In the genomic region with DNA sequence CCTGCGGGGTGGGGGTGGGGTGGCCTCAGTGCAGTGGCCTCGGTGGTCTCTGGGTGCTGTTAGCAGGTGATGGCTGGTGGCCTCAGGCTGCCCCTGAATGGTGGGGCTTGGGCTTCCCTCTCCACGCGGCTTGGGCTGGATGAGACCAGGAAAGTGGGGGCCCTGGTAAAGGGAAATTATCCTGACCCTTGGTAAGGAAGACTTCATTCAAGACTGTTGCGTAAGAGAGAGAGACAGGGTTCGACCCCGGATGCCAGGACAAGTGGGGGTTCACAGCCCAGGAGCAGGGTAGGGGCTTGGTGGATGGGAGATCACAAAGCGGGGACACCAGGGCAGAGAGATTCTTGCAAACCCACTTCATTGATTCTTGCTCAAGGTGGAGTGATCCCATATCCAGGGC, we compare ENCODE assay signal across 30 cellular contexts. TPM values are rescaled to one million over a fixed set of nuclear protein-coding genes. Genes with fewer than 3 reads are reported as not detected.
DNase-seq lines count a peak whose midpoint lies in the region; ATAC-seq, FAIRE-seq and TF ChIP-seq lines count a peak whose summit lies in the region.
"Had no signal": no experiment of that assay in that cellular context is flagged by ENCODE, and none has a peak within 500 bp of the region (broad histone marks: within the 10 kb centered on the region; RNA-seq: fewer than 3 reads in every experiment).

No MANE protein-coding gene starts in this region.

- H3K27me3 ChIP-seq in right atrium auricular region = no peaks in the 10 kb centered on the region
- peaks cover 0 to 64% (median 0%) of the 10 kb centered on the region in 3 experiments for H3K27me3 ChIP-seq in neuronal stem cell (ENCODE audit: control insufficient read depth in 3 of 3, insufficient read depth in 3 of 3, low read depth in 1 of 3, low read length in 3 of 3)
- H3K27me3 ChIP-seq: BLaER1 had no signal

- no peak overlapping the region for H4K8ac ChIP-seq in neuronal stem cell (ENCODE audit: low read depth, low read length)

- H3K4me2 ChIP-seq in neuronal stem cell (ENCODE audit: insufficient read depth, low read length, poor library complexity, severe bottlenecking) = no peak overlapping the region
- H3K4me2 ChIP-seq: BLaER1 had no signal

- intact Hi-C loops in Right ventricle myocardium superior (cut with DNase I) (no loop called here), kidney (cut with DNase I) (no loop called here)

- H2BK120ac ChIP-seq in neuronal stem cell (ENCODE audit: low read depth, low read length) = no peak overlapping the region

- TF ChIP-seq CTCF in right atrium auricular region (IDR thresholded peaks at IDR 0.05) (no peak), chondrocyte (IDR thresholded peaks at IDR 0.05) (no peak), kidney (IDR thresholded peaks at IDR 0.05; ENCODE audit: borderline replicate concordance, extremely low read depth, insufficient read depth) (no peak)

- H2BK12ac ChIP-seq in neuronal stem cell (ENCODE audit: low read length) = no peak overlapping the region

- no peak overlapping the region for H3K4ac ChIP-seq in neuronal stem cell (ENCODE audit: low read length)

- peaks cover 6% of the 10 kb centered on the region for H3K9me3 Mint-ChIP-seq in chondrocyte (ENCODE audit: low read depth)
- H3K9me3 Mint-ChIP-seq: CD4-positive, alpha-beta memory T cell; CD4-positive, CD25-positive, alpha-beta regulatory T cell; CD8-positive, alpha-beta memory T cell had no signal

- peak overlapping the region; percentile 37 for H2AK5ac ChIP-seq in neuronal stem cell (ENCODE audit: low read depth, low read length)

- peak overlapping the region; percentile 26 for H2BK15ac ChIP-seq in neuronal stem cell (ENCODE audit: low read length)

- no peaks in the 10 kb centered on the region for H3K36me3 ChIP-seq in right atrium auricular region
- H3K36me3 ChIP-seq in kidney (ENCODE audit: control insufficient read depth in 1 of 2, insufficient read depth in 2 of 2, low read length in 2 of 2) = no peaks in the 10 kb centered on the region
- H3K36me3 ChIP-seq in neuronal stem cell (replicated peaks in 1 of 2; ENCODE audit: control insufficient read depth in 2 of 2, insufficient read depth in 2 of 2, low read length in 2 of 2) = no peaks in the 10 kb centered on the region
- H3K36me3 ChIP-seq: BE2C, BLaER1 had no signal

- no peak overlapping the region for H2AFZ ChIP-seq in neuronal stem cell (ENCODE audit: low read length)

- H3K27ac Mint-ChIP-seq in chondrocyte (ENCODE audit: unreplicated experiment) = no peak overlapping the region
- H3K27ac Mint-ChIP-seq: CD4-positive, alpha-beta memory T cell; CD4-positive, CD25-positive, alpha-beta regulatory T cell; CD8-positive, alpha-beta memory T cell had no signal

- no CpG with 5 or more reads among the region's 8 CpGs for WGBS in neuronal stem cell (ENCODE audit: extremely low coverage in 2 of 2, insufficient read length in 2 of 2, insufficient replicate concordance in 1 of 2), 2 donors

- H2BK5ac ChIP-seq in neuronal stem cell (ENCODE audit: low read length) = no peak overlapping the region

- H3K9ac ChIP-seq in kidney (ENCODE audit: low read length in 2 of 2) (no peak overlapping the region), neuronal stem cell (ENCODE audit: low read depth, low read length, poor library complexity) (no peak overlapping the region)
- H3K9ac ChIP-seq: BLaER1 had no signal

- peak overlapping the region; percentile 52 for H3K18ac ChIP-seq in neuronal stem cell (ENCODE audit: low read length)

- H3K79me1 ChIP-seq in neuronal stem cell (ENCODE audit: low read depth, low read length) = no peaks in the 10 kb centered on the region

- peaks cover 0 to 3% of the 10 kb centered on the region in 2 donors for H3K9me3 ChIP-seq in right atrium auricular region
- H3K9me3 ChIP-seq in kidney (ENCODE audit: control insufficient read depth in 1 of 2, low read length in 2 of 2) = no peaks in the 10 kb centered on the region
- H3K9me3 ChIP-seq in neuronal stem cell (replicated peaks in 1 of 2; ENCODE audit: control insufficient read depth in 2 of 2, insufficient read depth in 1 of 2, low read depth in 1 of 2, low read length in 2 of 2) = peaks cover 0 to 2% of the 10 kb centered on the region in 2 donors
- H3K9me3 ChIP-seq: BE2C, BLaER1 had no signal

- no peak overlapping the region for H3K4me3 Mint-ChIP-seq in chondrocyte (ENCODE audit: unreplicated experiment)
- H3K4me3 Mint-ChIP-seq: CD14-positive monocyte; CD4-positive, alpha-beta memory T cell; CD4-positive, CD25-positive, alpha-beta regulatory T cell; CD8-positive, alpha-beta memory T cell had no signal

- H3K14ac ChIP-seq in neuronal stem cell (ENCODE audit: low read length) = no peak overlapping the region

- ATAC-seq in Right ventricle myocardium superior (ENCODE audit: poor library complexity) (no peak), HG03045 (IDR thresholded peaks at IDR 0.05; ENCODE audit: unreplicated experiment) (no peak), HG03457 (IDR thresholded peaks at IDR 0.05; ENCODE audit: unreplicated experiment) (no peak)
- ATAC-seq: GM12878 had no signal

- no peaks in the 10 kb centered on the region for H3K4me1 Mint-ChIP-seq in chondrocyte (ENCODE audit: low read depth)
- H3K4me1 Mint-ChIP-seq: CD14-positive monocyte; CD4-positive, alpha-beta memory T cell; CD4-positive, CD25-positive, alpha-beta regulatory T cell; CD8-positive, alpha-beta memory T cell had no signal

- H3K27ac ChIP-seq in right atrium auricular region (no peak overlapping the region), kidney (ENCODE audit: low read depth in 2 of 2, low read length in 2 of 2) (no peak overlapping the region), neuronal stem cell (replicated peaks; ENCODE audit: low read length) (no peak overlapping the region)
- H3K27ac ChIP-seq: BLaER1 had no signal

- H3K23ac ChIP-seq in neuronal stem cell (ENCODE audit: low read depth, low read length, poor library complexity) = no peak overlapping the region

- H3K4me1 ChIP-seq in right atrium auricular region = no peaks in the 10 kb centered on the region
- H3K4me1 ChIP-seq in kidney (ENCODE audit: control insufficient read depth in 1 of 2, insufficient read depth in 1 of 2, low read depth in 1 of 2, low read length in 2 of 2) = no peaks in the 10 kb centered on the region
- H3K4me1 ChIP-seq in neuronal stem cell (ENCODE audit: control insufficient read depth in 2 of 2, insufficient read depth in 1 of 2, low read depth in 1 of 2, low read length in 2 of 2) = peaks cover 0 to 8% of the 10 kb centered on the region in 2 donors
- H3K4me1 ChIP-seq: BE2C had no signal

- no peak for FAIRE-seq in kidney (lab: Jason Lieb, UNC)
- FAIRE-seq: A204.1, GM12878, GM12892, GM18507 had no signal

- H3K4me3 ChIP-seq in right atrium auricular region (no peak overlapping the region), kidney (ENCODE audit: low read length in 2 of 2) (no peak overlapping the region), neuronal stem cell (ENCODE audit: low read length in 2 of 2) (no peak overlapping the region)
- H3K4me3 ChIP-seq: BLaER1, GM12878 had no signal

- no peaks in the 10 kb centered on the region for H3K36me3 Mint-ChIP-seq in chondrocyte (ENCODE audit: low read depth)
- H3K36me3 Mint-ChIP-seq: CD14-positive monocyte; CD4-positive, alpha-beta memory T cell; CD4-positive, CD25-positive, alpha-beta regulatory T cell; CD8-positive, alpha-beta memory T cell had no signal

- H4K91ac ChIP-seq in neuronal stem cell (ENCODE audit: low read depth, low read length, poor library complexity) = no peak overlapping the region

- DNase-seq in Right ventricle myocardium superior = peak; percentile 8
- no peak for DNase-seq in right atrium auricular region (ENCODE audit: low spot score)
- DNase-seq in chondrocyte (ENCODE audit: low spot score) = peak; percentile 59
- DNase-seq in kidney = peak; percentile 55
- DNase-seq in neuronal stem cell (ENCODE audit: low spot score) = no peak
- DNase-seq in NCI-H82 treated with DMSO at 0.1 percent for 48 hours (lab: John Stamatoyannopoulos, UW; ENCODE audit: unreplicated experiment) = no peak
- DNase-seq: 8988T; ACHN; BE2C; C1 segment of cervical spinal cord; CD4-positive, alpha-beta memory T cell; CD4-positive, CD25-positive, alpha-beta regulatory T cell; COR-L47; DMS 273 treated with DMSO at 0.1 percent for 48 hours; DMS153; DMS53; DMS79; DND-41; EL; GDM1 had no signal

- no peaks in the 10 kb centered on the region for H3K27me3 Mint-ChIP-seq in chondrocyte (ENCODE audit: low read depth)
- H3K27me3 Mint-ChIP-seq: CD4-positive, CD25-positive, alpha-beta regulatory T cell had no signal

RNA-seq across cellular contexts. Expression of a gene that starts 5.5 kb away (rescaled TPM):
- total RNA-seq in Right ventricle myocardium superior = 0.56 TPM
- total RNA-seq in right atrium auricular region = under 1 TPM; 0.08 to 0.11 TPM
- 0.60 to 1.8 TPM (median 0.67 TPM) in 3 replicates for total RNA-seq in chondrocyte
- total RNA-seq in kidney = 2.4 TPM
- 0.15 TPM for polyA plus RNA-seq in kidney (ENCODE audit: insufficient read depth, low read depth, low replicate concordance)
- polyA plus RNA-seq in neuronal stem cell (2013, experiment 1 of 2) = 0.39 TPM
- 0.35 TPM for polyA plus RNA-seq in neuronal stem cell (2013, experiment 2 of 2)
- total RNA-seq: Daoy had no signal

Comparison
In these comparisons a context has a peak if more than half of its experiments do, and no peak if none do; other contexts are left out.
1. DNase-seq: peak in Right ventricle myocardium superior (single experiment), chondrocyte (single experiment) and kidney (single experiment); none in right atrium auricular region (single experiment), neuronal stem cell (single experiment) and NCI-H82 treated with DMSO at 0.1 percent for 48 hours (single experiment).